Comparison of ENCODE assay signal across 27 cellular contexts in genomic region chr2:13638181-13638580, GRCh38.
A peak's percentile ranks its signal among the peaks of the same experiment; 100 is the strongest.
DNase-seq lines count a peak whose midpoint lies in the region; ATAC-seq, FAIRE-seq and TF ChIP-seq lines count a peak whose summit lies in the region.
"Had no signal": no experiment of that assay in that cellular context is flagged by ENCODE, and none has a peak within 500 bp of the region (broad histone marks: within the 10 kb centered on the region; RNA-seq: fewer than 3 reads in every experiment).

No MANE protein-coding gene starts in this region.

- DNase-seq in MCF 10A (ENCODE audit: unreplicated experiment) (no peak), breast epithelium (ENCODE audit: low spot score in 2 of 2) (no peak), bronchial epithelial cell (ENCODE audit: low read depth) (peak; percentile 97), kidney epithelial cell (ENCODE audit: low read depth) (peak; percentile 28), NCI-H446 treated with DMSO at 0.1 percent for 48 hours (lab: John Stamatoyannopoulos, UW) (no peak), NCI-H510A (lab: John Stamatoyannopoulos, UW) (no peak), occipital lobe (lab: John Stamatoyannopoulos, UW) (no peak)
- DNase-seq: activated T-cell treated with anti-CD3 and anti-CD28 coated beads, Interleukin-2, amount 50 U/mL, for 48 hours; DMS79; effector CD8-positive, alpha-beta T cell; glutamatergic neuron; NCI-H1092 treated with DMSO at 0.1 percent for 48 hours; NCI-H1930; NCI-H345; SJCRH30; stimulated activated CD4-positive, alpha-beta T cell treated with anti-CD3 and anti-CD28 coated beads, Interleukin-4, amount 100 ng/mL, for 24 hours; stimulated activated naive CD8-positive, alpha-beta T cell treated with anti-CD3 and anti-CD28 coated beads, Interleukin-15, Interleukin-2, amounts not matched to agents 100 U/mL and 50 U/mL, for 24 hours; T-cell had no signal

- H3K27me3 ChIP-seq in breast epithelium, result no peaks in the 10 kb centered on the region
- H3K27me3 ChIP-seq in bronchial epithelial cell (ENCODE audit: control insufficient read depth, insufficient read depth, low read length), result no peaks in the 10 kb centered on the region
- H3K27me3 ChIP-seq in kidney epithelial cell (ENCODE audit: control insufficient read depth, insufficient read depth, low read length), result no peaks in the 10 kb centered on the region
- H3K27me3 ChIP-seq: neural progenitor cell, SJCRH30, tibial nerve had no signal

- no peaks in the 10 kb centered on the region for H3K9me3 Mint-ChIP-seq in MCF 10A (ENCODE audit: unreplicated experiment)

- POLR2A ChIA-PET in MCF 10A (lab: Yijun Ruan, JAX), result no interaction called here

- no peaks in the 10 kb centered on the region for H3K4me1 ChIP-seq in breast epithelium
- H3K4me1 ChIP-seq: neural progenitor cell, SJCRH30, tibial nerve had no signal

- no peak overlapping the region for H3K27ac ChIP-seq in breast epithelium
- H3K27ac ChIP-seq: 22Rv1, neural progenitor cell, SJCRH30, tibial nerve had no signal

- TF ChIP-seq POLR2A in breast epithelium (IDR thresholded peaks at IDR 0.05), result no peak

- H3K27ac Mint-ChIP-seq in MCF 10A (ENCODE audit: low read depth, unreplicated experiment), result peak overlapping the region; percentile 24
- H3K27ac Mint-ChIP-seq: activated naive CD4-positive, alpha-beta T cell treated with anti-CD3 and anti-CD28 coated beads, Interleukin-2, amount 50 U/mL, for 24 hours; B cell; neural progenitor cell; progenitor cell of endocrine pancreas; T-cell had no signal

- H3K9me3 ChIP-seq in breast epithelium, result peaks cover 0 to 7% of the 10 kb centered on the region in 2 donors
- H3K9me3 ChIP-seq: SJCRH30, tibial nerve had no signal

- H3K36me3 ChIP-seq in breast epithelium, result no peaks in the 10 kb centered on the region
- no peaks in the 10 kb centered on the region for H3K36me3 ChIP-seq in bronchial epithelial cell (ENCODE audit: control insufficient read depth, insufficient read depth, low read length)
- H3K36me3 ChIP-seq in kidney epithelial cell (ENCODE audit: control insufficient read depth, insufficient read depth, low read length), result no peaks in the 10 kb centered on the region
- H3K36me3 ChIP-seq: neural progenitor cell, SJCRH30, tibial nerve had no signal

- ATAC-seq in HG03460 (IDR thresholded peaks at IDR 0.05; ENCODE audit: unreplicated experiment), result no peak
- ATAC-seq: stimulated activated naive CD8-positive, alpha-beta T cell treated with anti-CD3 and anti-CD28 coated beads, Interleukin-15, Interleukin-2, amounts not matched to agents 100 U/mL and 50 U/mL, for 24 hours; T-cell had no signal

- CTCF ChIA-PET in MCF 10A (lab: Yijun Ruan, JAX), result interaction anchor here (0.6 kb wide), 1 partner anchor 436 kb away, joined by 3 read pairs; no protein-coding TSS in a partner anchor

- H3K4me3 ChIP-seq in breast epithelium (no peak overlapping the region), bronchial epithelial cell (ENCODE audit: low read depth, low read length) (no peak overlapping the region), kidney epithelial cell (ENCODE audit: low read depth, low read length) (no peak overlapping the region)
- H3K4me3 ChIP-seq: neural progenitor cell, SJCRH30, tibial nerve had no signal

- no peaks in the 10 kb centered on the region for H3K36me3 Mint-ChIP-seq in MCF 10A (ENCODE audit: insufficient read depth, unreplicated experiment)
- H3K36me3 Mint-ChIP-seq: activated naive CD4-positive, alpha-beta T cell treated with anti-CD3 and anti-CD28 coated beads, Interleukin-2, amount 50 U/mL, for 24 hours; neural progenitor cell; T-cell had no signal

- no peaks in the 10 kb centered on the region for H3K27me3 Mint-ChIP-seq in MCF 10A (ENCODE audit: insufficient read depth, unreplicated experiment)
- H3K27me3 Mint-ChIP-seq: activated naive CD4-positive, alpha-beta T cell treated with anti-CD3 and anti-CD28 coated beads, Interleukin-2, amount 50 U/mL, for 24 hours; B cell; progenitor cell of endocrine pancreas; T-cell had no signal

- intact Hi-C loops in MCF 10A (cut with micrococcal nuclease) (no loop called here), breast epithelium (cut with DNase I; ENCODE audit: low total_unique reads) (no loop called here)

- BruUV-seq in MCF 10A (replicated peaks; lab: Mats Ljungman, UMichigan), result no TSS peak

- H3K4me1 Mint-ChIP-seq in MCF 10A (ENCODE audit: insufficient read depth, unreplicated experiment), result peaks cover 6% of the 10 kb centered on the region
- H3K4me1 Mint-ChIP-seq: activated naive CD4-positive, alpha-beta T cell treated with anti-CD3 and anti-CD28 coated beads, Interleukin-2, amount 50 U/mL, for 24 hours; B cell; neural progenitor cell; T-cell had no signal

- TF ChIP-seq CTCF in MCF 10A (IDR thresholded peaks at IDR 0.05; ENCODE audit: unreplicated experiment) (no peak), breast epithelium (IDR thresholded peaks at IDR 0.05) (no peak), bronchial epithelial cell (IDR thresholded peaks at IDR 0.05; ENCODE audit: insufficient read depth, low read length, severe bottlenecking) (no peak), kidney epithelial cell (IDR thresholded peaks at IDR 0.05; ENCODE audit: insufficient read depth, low read length, poor library complexity, severe bottlenecking) (no peak)

- no peak overlapping the region for H3K4me3 Mint-ChIP-seq in MCF 10A (ENCODE audit: unreplicated experiment)
- H3K4me3 Mint-ChIP-seq: activated naive CD4-positive, alpha-beta T cell treated with anti-CD3 and anti-CD28 coated beads, Interleukin-2, amount 50 U/mL, for 24 hours; B cell; neural progenitor cell; T-cell had no signal

- peak; percentile 13 for FAIRE-seq in bronchial epithelial cell (lab: Jason Lieb, UNC)
- FAIRE-seq: GM12891, HTR-8/SVneo had no signal

Comparison
In these comparisons a context has a peak if more than half of its experiments do, and no peak if none do; other contexts are left out.
1. DNase-seq: peak in bronchial epithelial cell (single experiment) and kidney epithelial cell (single experiment); none in MCF 10A (single experiment), breast epithelium (0 of 2), NCI-H446 treated with DMSO at 0.1 percent for 48 hours (single experiment), NCI-H510A (single experiment) and occipital lobe (single experiment).